Comparison of ENCODE assay signal across 8 cellular contexts in the genomic region with DNA sequence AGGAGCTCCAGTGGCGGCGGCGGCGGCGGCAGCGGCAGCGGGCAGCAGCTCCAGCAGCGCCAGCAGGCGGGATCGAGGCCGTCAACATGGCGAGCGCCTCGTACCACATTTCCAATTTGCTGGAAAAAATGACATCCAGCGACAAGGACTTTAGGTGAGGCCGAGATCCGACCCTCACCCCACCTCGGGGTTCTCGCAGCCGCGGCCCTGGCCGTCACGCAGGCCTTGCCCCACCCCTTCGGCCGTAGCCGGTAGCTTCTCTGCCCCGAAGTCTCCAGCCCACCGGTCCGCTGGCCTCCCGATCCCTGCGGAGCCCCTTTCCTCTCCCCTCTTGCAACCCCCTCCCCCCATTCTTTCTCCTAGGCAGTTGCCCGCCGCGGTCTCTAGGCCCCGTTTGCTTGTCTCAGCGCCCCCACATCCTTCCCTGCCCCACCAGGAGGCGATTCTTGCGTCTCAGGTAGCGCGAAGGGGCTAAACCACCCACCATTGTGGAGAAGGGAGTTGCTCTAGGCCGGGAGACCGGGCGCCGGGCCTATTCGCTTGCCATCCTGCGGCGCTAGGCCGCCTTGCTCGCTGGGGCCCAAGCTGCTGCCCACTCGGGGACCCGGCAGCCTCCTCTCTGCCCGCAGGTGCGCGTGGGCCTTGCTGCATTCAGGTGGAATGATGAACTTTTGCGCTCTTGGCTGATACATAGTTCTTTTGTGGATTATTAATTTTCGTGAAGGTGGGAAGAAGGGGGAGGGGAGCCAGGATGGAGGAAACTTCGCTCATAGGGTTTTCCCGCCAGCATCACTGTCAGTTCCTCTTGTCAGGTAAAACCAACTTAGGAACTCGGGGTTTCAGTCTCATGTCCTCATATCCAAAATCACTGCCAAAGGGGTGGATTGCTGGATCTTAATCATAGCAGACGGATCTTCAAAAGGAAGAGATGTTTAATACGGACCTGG. TPM values are rescaled to one million over a fixed set of nuclear protein-coding genes. Genes with fewer than 3 reads are reported as not detected.
DNase-seq lines count a peak whose midpoint lies in the region; ATAC-seq and TF ChIP-seq lines count a peak whose summit lies in the region.

No MANE protein-coding gene starts in this region.

- TF ChIP-seq CTCF in left ventricle myocardium inferior (IDR thresholded peaks at IDR 0.05; ENCODE audit: borderline replicate concordance) = peak; percentile 22

- intact Hi-C loops in left ventricle myocardium inferior (cut with micrococcal nuclease) = no loop called here
- intact Hi-C loops in aorta (cut with DNase I) = loop anchor here (5.0 to 10.0 kb wide), 2 partner anchors 375 to 382 kb away; a partner anchor contains a TSS

- H3K9me3 ChIP-seq in HUES6 (ENCODE audit: control insufficient read depth, insufficient read depth, low read depth, low read length) (no peaks in the 10 kb centered on the region), SJCRH30 (replicated peaks) (no peaks in the 10 kb centered on the region), left ventricle myocardium inferior (replicated peaks) (no peaks in the 10 kb centered on the region), aorta (ENCODE audit: control insufficient read depth, low read length) (no peaks in the 10 kb centered on the region)

- H3K27me3 ChIP-seq in HUES6 (ENCODE audit: control insufficient read depth, insufficient read depth, low read length) (no peaks in the 10 kb centered on the region), SJCRH30 (no peaks in the 10 kb centered on the region), left ventricle myocardium inferior (ENCODE audit: low read depth) (no peaks in the 10 kb centered on the region), rectal smooth muscle tissue (ENCODE audit: control insufficient read depth, insufficient read depth, low read length) (no peaks in the 10 kb centered on the region), aorta (ENCODE audit: control insufficient read depth in 1 of 2, insufficient read depth in 2 of 2, low read length in 1 of 2) (no peaks in the 10 kb centered on the region)

- H3K9ac ChIP-seq in HUES6 (ENCODE audit: low read length) = peak overlapping the region; percentile 93
- peak overlapping the region; percentile 82 for H3K9ac ChIP-seq in rectal smooth muscle tissue (ENCODE audit: low read length)

- DNase-seq in D341Med (ENCODE audit: low spot score) = peak; percentile 61
- DNase-seq in SJCRH30 = peak; percentile 59 to 64
- peak; percentile 60 for DNase-seq in activated naive CD8-positive, alpha-beta T cell treated with anti-CD3 and anti-CD28 coated beads for 36 hours
- DNase-seq in left ventricle myocardium inferior = peak; percentile 29
- DNase-seq in aorta = peak; percentile 66 to 80

- peaks cover 5% of the 10 kb centered on the region for H3K9me3 Mint-ChIP-seq in activated naive CD8-positive, alpha-beta T cell treated with anti-CD3 and anti-CD28 coated beads for 36 hours

- H3K4me1 Mint-ChIP-seq in activated naive CD8-positive, alpha-beta T cell treated with anti-CD3 and anti-CD28 coated beads for 36 hours = peaks cover 41% of the 10 kb centered on the region

- H3K4me3 ChIP-seq in HUES6 (ENCODE audit: low read depth, low read length) = peak overlapping the region; percentile 85
- H3K4me3 ChIP-seq in SJCRH30 = peak overlapping the region; percentile 79
- H3K4me3 ChIP-seq in left ventricle myocardium inferior = peak overlapping the region; percentile 94
- peak overlapping the region; percentile 96 for H3K4me3 ChIP-seq in rectal smooth muscle tissue (ENCODE audit: low read length)
- peak overlapping the region; percentile 64 to 91 for H3K4me3 ChIP-seq in aorta (ENCODE audit: low read length in 2 of 2)

- peaks cover 25% of the 10 kb centered on the region for H3K36me3 Mint-ChIP-seq in activated naive CD8-positive, alpha-beta T cell treated with anti-CD3 and anti-CD28 coated beads for 36 hours

- WGBS in aorta, 2 donors = 0 to 1% methylated on average over 60 to 61 of the region's 61 CpGs

- H3K4me3 Mint-ChIP-seq in activated naive CD8-positive, alpha-beta T cell treated with anti-CD3 and anti-CD28 coated beads for 36 hours = peak overlapping the region; percentile 92

- ATAC-seq in GM21367 (IDR thresholded peaks at IDR 0.05; ENCODE audit: unreplicated experiment) (peak; percentile 4), aorta (ENCODE audit: low FRiP score) (peak; percentile 12)

- H3K36me3 ChIP-seq in HUES6 (ENCODE audit: control insufficient read depth, insufficient read depth, low read length) (0 out of 2 replicates have a peak, but pooled peaks cover 3% of the 10 kb centered on the region), SJCRH30 (peaks cover 9% of the 10 kb centered on the region; the same call in 1 of the 2 replicates), left ventricle myocardium inferior (no peaks in the 10 kb centered on the region), rectal smooth muscle tissue (ENCODE audit: control insufficient read depth, insufficient read depth, low read length) (no peaks in the 10 kb centered on the region), aorta (ENCODE audit: control insufficient read depth in 1 of 2, insufficient read depth in 2 of 2, low read length in 1 of 2) (no peaks in the 10 kb centered on the region)

- H3K27ac ChIP-seq in HUES6 (ENCODE audit: low read depth, low read length) (peak overlapping the region; percentile 91; the same call in 1 of the 2 replicates), SJCRH30 (peak overlapping the region; percentile 97), left ventricle myocardium inferior (replicated peaks) (peak overlapping the region; percentile 99), rectal smooth muscle tissue (ENCODE audit: low read depth, low read length) (peak overlapping the region; percentile 99), aorta (ENCODE audit: low read depth in 1 of 2, low read length in 2 of 2) (peak overlapping the region; percentile 80 to 95)

- H3K4me1 ChIP-seq in HUES6 (ENCODE audit: control insufficient read depth, insufficient read depth, low read length) (peaks cover 10% of the 10 kb centered on the region), SJCRH30 (peaks cover 4% of the 10 kb centered on the region), left ventricle myocardium inferior (peaks cover 67% of the 10 kb centered on the region), rectal smooth muscle tissue (ENCODE audit: control insufficient read depth, insufficient read depth, low read length) (peaks cover 11% of the 10 kb centered on the region), aorta (ENCODE audit: control insufficient read depth in 1 of 2, insufficient read depth in 2 of 2, low read length in 2 of 2) (peaks cover 0 to 5% of the 10 kb centered on the region in 2 donors)

- peak overlapping the region; percentile 99 for H3K27ac Mint-ChIP-seq in activated naive CD8-positive, alpha-beta T cell treated with anti-CD3 and anti-CD28 coated beads for 36 hours

- H3K27me3 Mint-ChIP-seq in activated naive CD8-positive, alpha-beta T cell treated with anti-CD3 and anti-CD28 coated beads for 36 hours = no peaks in the 10 kb centered on the region

RNA-seq across cellular contexts. Expression of a gene that starts 0.7 kb away (rescaled TPM):
- 159 and 173 TPM in 2 replicates for total RNA-seq in SJCRH30 (2014; rRNA removed; shearing (Covaris generic))
- 100 to 1,000 TPM; 234 to 246 TPM for total RNA-seq in activated naive CD8-positive, alpha-beta T cell treated with anti-CD3 and anti-CD28 coated beads for 36 hours
- total RNA-seq in left ventricle myocardium inferior (32.9 TPM), aorta (100 to 1,000 TPM in 1 of 2 donors, 10 to 100 TPM in 1; 88.7 to 113 TPM)
- polyA plus RNA-seq in aorta = 10 to 100 TPM; 10.9 to 19.8 TPM

Comparison
In these comparisons a context has a peak if more than half of its experiments do, and no peak if none do; other contexts are left out.
1. Peak in every context shown above with its lines: DNase-seq, ATAC-seq, H3K4me3 ChIP-seq and H3K27ac ChIP-seq.